1 cellular context compared by ENCODE assay signal in the genomic region with DNA sequence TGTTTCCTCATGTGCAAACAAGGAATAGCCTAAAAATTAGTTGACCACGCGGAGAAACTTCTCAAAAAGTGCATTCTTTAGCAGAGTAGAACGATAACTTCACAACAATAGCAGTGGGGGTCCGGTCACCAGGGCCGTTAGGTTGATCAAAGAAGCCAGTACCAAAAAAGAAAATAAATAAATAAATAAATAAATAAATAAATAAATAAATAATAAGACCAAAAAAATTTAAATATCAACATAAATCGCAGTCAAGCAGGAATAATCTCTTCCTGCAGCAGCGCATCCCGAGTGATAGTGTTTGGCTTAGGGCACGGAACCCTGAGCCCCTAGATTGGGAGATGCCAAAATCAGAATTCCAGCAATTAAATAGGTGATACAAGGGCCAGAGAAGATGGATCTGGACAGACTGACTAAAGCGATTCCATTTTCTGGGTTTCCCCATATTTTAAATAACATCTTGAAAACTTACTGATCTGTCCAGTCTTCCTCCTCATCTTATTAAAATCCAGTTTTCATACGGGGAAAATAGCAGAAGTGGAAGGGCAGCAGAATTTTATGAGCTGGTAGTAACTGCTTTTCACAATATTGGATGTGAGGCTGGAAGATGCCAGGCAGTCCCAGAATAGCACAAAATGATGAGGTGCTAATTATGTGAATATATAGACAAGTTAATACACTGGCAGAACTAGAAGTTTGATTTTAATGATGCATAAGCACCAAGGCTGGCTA.
TF ChIP-seq lines count a peak whose summit lies in the region.

No MANE protein-coding gene starts in this region.

TF ChIP-seq in HEK293, 187 proteins besides CTCF, POLR2A, EP300 and RAD21 (continued from another document and continues in another):
- TF ChIP-seq ZNF701 (tag by site-specific recombination; IDR thresholded peaks at IDR 0.05) (no peak), ZSCAN5A (tag by site-specific recombination; IDR thresholded peaks at IDR 0.05) (no peak), ZNF837 (tag by site-specific recombination; IDR thresholded peaks at IDR 0.05) (no peak), ZNF148 (tag by site-specific recombination; IDR thresholded peaks at IDR 0.05; ENCODE audit: borderline replicate concordance) (no peak), ZNF404 (tag by site-specific recombination; IDR thresholded peaks at IDR 0.05) (peak; percentile 55; the same call in 1 of the 2 replicates), PRDM2 (tag by site-specific recombination; IDR thresholded peaks at IDR 0.05; ENCODE audit: borderline replicate concordance) (no peak), ZNF664 (tag by site-specific recombination; IDR thresholded peaks at IDR 0.05) (peak; percentile 70; the same call in 1 of the 2 replicates), ZNF580 (tag by site-specific recombination; IDR thresholded peaks at IDR 0.05) (peak; percentile 80; the same call in 1 of the 2 replicates), ZNF223 (tag by site-specific recombination; IDR thresholded peaks at IDR 0.05) (no peak), ZNF585B (tag by site-specific recombination; IDR thresholded peaks at IDR 0.05) (no peak), ZNF157 (tag by site-specific recombination; IDR thresholded peaks at IDR 0.05) (no peak), GLI4 (tag by site-specific recombination; IDR thresholded peaks at IDR 0.05) (no peak), ZNF146 (tag by site-specific recombination; IDR thresholded peaks at IDR 0.05) (no peak; the same call in 1 of the 2 replicates), ZNF747 (tag by site-specific recombination; IDR thresholded peaks at IDR 0.05) (no peak), ZNF19 (tag by site-specific recombination; IDR thresholded peaks at IDR 0.05; ENCODE audit: low read depth) (peak; percentile 56; the same call in 1 of the 2 replicates), ZNF624 (tag by site-specific recombination; IDR thresholded peaks at IDR 0.05) (no peak), SALL2 (tag by site-specific recombination; IDR thresholded peaks at IDR 0.05; ENCODE audit: borderline replicate concordance) (no peak), ZNF639 (tag by site-specific recombination; IDR thresholded peaks at IDR 0.05) (0 out of 2 replicates have a peak, but pooled peaks have one; percentile 40), ZNF140 (tag by site-specific recombination; IDR thresholded peaks at IDR 0.05) (peak; percentile 82), ZNF529 (tag by site-specific recombination; IDR thresholded peaks at IDR 0.05; ENCODE audit: insufficient replicate concordance) (peak; percentile 62), ZNF558 (tag by site-specific recombination; IDR thresholded peaks at IDR 0.05) (peak; percentile 87), KLF16 (tag by site-specific recombination; IDR thresholded peaks at IDR 0.05) (no peak), ZNF274 (IDR thresholded peaks at IDR 0.05; ENCODE audit: low read length) (no peak), ZNF274 (tag by site-specific recombination; IDR thresholded peaks at IDR 0.05; ENCODE audit: borderline replicate concordance) (no peak), ZNF707 (tag by site-specific recombination; IDR thresholded peaks at IDR 0.05) (no peak), ZEB2 (tag by site-specific recombination; IDR thresholded peaks at IDR 0.05) (no peak), ZNF626 (tag by site-specific recombination; IDR thresholded peaks at IDR 0.05) (no peak), ZNF354C (tag by site-specific recombination; IDR thresholded peaks at IDR 0.05; ENCODE audit: borderline replicate concordance, low read depth) (peak; percentile 80; the same call in 1 of the 2 replicates), ZNF777 (tag by site-specific recombination; IDR thresholded peaks at IDR 0.05; ENCODE audit: borderline replicate concordance) (no peak), ZNF248 (tag by site-specific recombination; IDR thresholded peaks at IDR 0.05) (no peak), ZNF561 (tag by site-specific recombination; IDR thresholded peaks at IDR 0.05; ENCODE audit: borderline replicate concordance) (no peak), ZNF623 (tag by site-specific recombination; IDR thresholded peaks at IDR 0.05) (peak; percentile 83), MYNN (tag by site-specific recombination; IDR thresholded peaks at IDR 0.05; ENCODE audit: borderline replicate concordance) (peak; percentile 62; the same call in 1 of the 2 replicates), RBAK (tag by site-specific recombination; IDR thresholded peaks at IDR 0.05) (peak; percentile 85), ZNF785 (tag by site-specific recombination; IDR thresholded peaks at IDR 0.05) (no peak)
- TF ChIP-seq, protein P1, sequence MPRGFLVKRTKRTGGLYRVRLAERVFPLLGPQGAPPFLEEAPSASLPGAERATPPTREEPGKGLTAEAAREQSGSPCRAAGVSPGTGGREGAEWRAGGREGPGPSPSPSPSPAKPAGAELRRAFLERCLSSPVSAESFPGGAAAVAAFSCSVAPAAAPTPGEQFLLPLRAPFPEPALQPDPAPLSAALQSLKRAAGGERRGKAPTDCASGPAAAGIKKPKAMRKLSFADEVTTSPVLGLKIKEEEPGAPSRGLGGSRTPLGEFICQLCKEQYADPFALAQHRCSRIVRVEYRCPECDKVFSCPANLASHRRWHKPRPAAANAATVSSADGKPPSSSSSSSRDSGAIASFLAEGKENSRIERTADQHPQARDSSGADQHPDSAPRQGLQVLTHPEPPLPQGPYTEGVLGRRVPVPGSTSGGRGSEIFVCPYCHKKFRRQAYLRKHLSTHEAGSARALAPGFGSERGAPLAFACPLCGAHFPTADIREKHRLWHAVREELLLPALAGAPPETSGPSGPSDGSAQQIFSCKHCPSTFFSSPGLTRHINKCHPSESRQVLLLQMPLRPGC (tag by site-specific recombination; IDR thresholded peaks at IDR 0.05) = no peak
- TF ChIP-seq, protein P2, sequence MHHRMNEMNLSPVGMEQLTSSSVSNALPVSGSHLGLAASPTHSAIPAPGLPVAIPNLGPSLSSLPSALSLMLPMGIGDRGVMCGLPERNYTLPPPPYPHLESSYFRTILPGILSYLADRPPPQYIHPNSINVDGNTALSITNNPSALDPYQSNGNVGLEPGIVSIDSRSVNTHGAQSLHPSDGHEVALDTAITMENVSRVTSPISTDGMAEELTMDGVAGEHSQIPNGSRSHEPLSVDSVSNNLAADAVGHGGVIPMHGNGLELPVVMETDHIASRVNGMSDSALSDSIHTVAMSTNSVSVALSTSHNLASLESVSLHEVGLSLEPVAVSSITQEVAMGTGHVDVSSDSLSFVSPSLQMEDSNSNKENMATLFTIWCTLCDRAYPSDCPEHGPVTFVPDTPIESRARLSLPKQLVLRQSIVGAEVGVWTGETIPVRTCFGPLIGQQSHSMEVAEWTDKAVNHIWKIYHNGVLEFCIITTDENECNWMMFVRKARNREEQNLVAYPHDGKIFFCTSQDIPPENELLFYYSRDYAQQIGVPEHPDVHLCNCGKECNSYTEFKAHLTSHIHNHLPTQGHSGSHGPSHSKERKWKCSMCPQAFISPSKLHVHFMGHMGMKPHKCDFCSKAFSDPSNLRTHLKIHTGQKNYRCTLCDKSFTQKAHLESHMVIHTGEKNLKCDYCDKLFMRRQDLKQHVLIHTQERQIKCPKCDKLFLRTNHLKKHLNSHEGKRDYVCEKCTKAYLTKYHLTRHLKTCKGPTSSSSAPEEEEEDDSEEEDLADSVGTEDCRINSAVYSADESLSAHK (tag by site-specific recombination; IDR thresholded peaks at IDR 0.05) = no peak
- TF ChIP-seq, protein P3, sequence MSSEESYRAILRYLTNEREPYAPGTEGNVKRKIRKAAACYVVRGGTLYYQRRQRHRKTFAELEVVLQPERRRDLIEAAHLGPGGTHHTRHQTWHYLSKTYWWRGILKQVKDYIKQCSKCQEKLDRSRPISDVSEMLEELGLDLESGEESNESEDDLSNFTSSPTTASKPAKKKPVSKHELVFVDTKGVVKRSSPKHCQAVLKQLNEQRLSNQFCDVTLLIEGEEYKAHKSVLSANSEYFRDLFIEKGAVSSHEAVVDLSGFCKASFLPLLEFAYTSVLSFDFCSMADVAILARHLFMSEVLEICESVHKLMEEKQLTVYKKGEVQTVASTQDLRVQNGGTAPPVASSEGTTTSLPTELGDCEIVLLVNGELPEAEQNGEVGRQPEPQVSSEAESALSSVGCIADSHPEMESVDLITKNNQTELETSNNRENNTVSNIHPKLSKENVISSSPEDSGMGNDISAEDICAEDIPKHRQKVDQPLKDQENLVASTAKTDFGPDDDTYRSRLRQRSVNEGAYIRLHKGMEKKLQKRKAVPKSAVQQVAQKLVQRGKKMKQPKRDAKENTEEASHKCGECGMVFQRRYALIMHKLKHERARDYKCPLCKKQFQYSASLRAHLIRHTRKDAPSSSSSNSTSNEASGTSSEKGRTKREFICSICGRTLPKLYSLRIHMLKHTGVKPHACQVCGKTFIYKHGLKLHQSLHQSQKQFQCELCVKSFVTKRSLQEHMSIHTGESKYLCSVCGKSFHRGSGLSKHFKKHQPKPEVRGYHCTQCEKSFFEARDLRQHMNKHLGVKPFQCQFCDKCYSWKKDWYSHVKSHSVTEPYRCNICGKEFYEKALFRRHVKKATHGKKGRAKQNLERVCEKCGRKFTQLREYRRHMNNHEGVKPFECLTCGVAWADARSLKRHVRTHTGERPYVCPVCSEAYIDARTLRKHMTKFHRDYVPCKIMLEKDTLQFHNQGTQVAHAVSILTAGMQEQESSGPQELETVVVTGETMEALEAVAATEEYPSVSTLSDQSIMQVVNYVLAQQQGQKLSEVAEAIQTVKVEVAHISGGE (tag by site-specific recombination; conservative IDR thresholded peaks at IDR 0.05; ENCODE audit: low read depth) = peak; percentile 84
